8 cellular contexts compared by ENCODE assay signal in the genomic region with DNA sequence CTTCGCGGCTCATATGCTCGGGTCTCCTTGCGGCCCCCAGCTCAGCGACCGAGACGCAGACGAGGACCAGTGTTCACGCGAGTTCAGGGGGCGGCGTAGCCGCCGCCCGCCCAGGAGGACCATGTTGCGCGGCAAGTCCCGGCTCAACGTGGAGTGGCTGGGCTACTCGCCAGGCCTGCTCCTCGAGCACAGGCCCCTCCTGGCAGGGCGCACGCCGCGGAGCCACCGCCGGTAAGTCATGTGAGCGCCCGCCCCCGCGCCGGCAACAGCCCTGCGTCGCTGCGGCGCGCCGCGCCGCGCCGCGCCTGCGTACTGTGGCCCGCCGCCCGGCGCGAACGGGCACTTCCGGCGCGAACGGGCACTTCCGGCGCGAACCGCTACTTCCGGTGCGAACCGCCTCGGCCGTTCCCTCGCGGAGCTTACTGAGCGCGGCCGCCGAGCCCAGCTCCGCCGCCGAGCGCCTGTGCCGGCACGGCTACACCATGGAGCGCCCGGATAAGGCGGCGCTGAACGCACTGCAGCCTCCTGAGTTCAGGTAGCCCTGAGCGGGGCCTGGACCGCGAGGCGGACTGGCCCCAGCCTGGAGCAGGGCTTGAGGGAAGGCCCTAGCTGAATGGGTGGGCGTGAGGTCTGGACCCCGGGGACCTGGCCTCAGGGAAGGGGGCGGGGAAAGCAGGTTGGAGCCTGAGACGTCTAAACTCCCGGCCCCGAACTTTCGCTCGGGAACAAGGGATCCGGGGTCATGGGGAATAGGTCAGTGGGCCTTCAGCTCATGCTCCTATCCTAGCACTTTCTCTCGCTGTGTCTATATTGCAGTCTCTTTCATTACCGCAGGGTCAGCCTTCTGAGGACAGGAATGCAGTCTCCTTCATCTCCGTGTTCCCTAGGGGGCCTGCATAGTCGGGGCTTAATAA. TPM values are rescaled to one million over a fixed set of nuclear protein-coding genes. Genes with fewer than 3 reads are reported as not detected.
DNase-seq lines count a peak whose midpoint lies in the region; ATAC-seq and TF ChIP-seq lines count a peak whose summit lies in the region.

A gene with protein sequence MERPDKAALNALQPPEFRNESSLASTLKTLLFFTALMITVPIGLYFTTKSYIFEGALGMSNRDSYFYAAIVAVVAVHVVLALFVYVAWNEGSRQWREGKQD (plus strand): TSS at position 380 of the 914 bp plus-strand sequence. CDS start 103 bp downstream, at position 483.

- in situ Hi-C loops in mammary epithelial cell (cut with MboI; ENCODE audit: low sequenced_read_pairs in 2 of 2): no loop called here

- H3K9me3 ChIP-seq in mammary epithelial cell (replicated peaks; ENCODE audit: insufficient read depth, low read length): no peaks in the 10 kb centered on the region
- H3K9me3 ChIP-seq in spleen: no peaks in the 10 kb centered on the region

- H2AFZ ChIP-seq in ACC112 (ENCODE audit: low read length, unreplicated experiment): peak within 1 kb of the TSS; percentile 99
- peak within 1 kb of the TSS; percentile 78 for H2AFZ ChIP-seq in mammary epithelial cell (ENCODE audit: low read depth, low read length)

- no peak for TF ChIP-seq CTCF in WI38 (IDR thresholded peaks at IDR 0.05; ENCODE audit: low read depth, low read length)
- TF ChIP-seq CTCF in mammary epithelial cell (conservative IDR thresholded peaks at IDR 0.05 in 1 of 2, IDR thresholded peaks at IDR 0.05 in 1 of 2; ENCODE audit: extremely low read depth in 1 of 2, insufficient read depth in 1 of 2, low read depth in 1 of 2, low read length in 2 of 2): no peak
- TF ChIP-seq CTCF in spleen (IDR thresholded peaks at IDR 0.05 in 8 of 11, conservative IDR thresholded peaks at IDR 0.05 in 3 of 11): no peak

- DNase-seq in NCI-H2171 (lab: John Stamatoyannopoulos, UW): peak; percentile 70
- peak; percentile 71 for DNase-seq in mammary epithelial cell
- peak; percentile 51 for DNase-seq in inferior parietal cortex (ENCODE audit: extremely low spot score)
- DNase-seq in spleen: peak; percentile 95

- CTCF ChIA-PET in mammary epithelial cell (lab: Charles Lee; ENCODE audit: low non-redundant PET): interaction anchor here (0.6 kb wide), 1 partner anchor 57 kb away, joined by 4 read pairs; no protein-coding TSS in a partner anchor

- no peaks in the 10 kb centered on the region for H4K20me1 ChIP-seq in mammary epithelial cell (ENCODE audit: insufficient read depth, low read length)

- WGBS in mammary epithelial cell (ENCODE audit: low coverage, missing lambda C conversion rate): 49% methylated on average over 29 of the region's 97 CpGs
- WGBS in spleen, 5 donors: 0 to 41% (median 1%) methylated on average over 6 to 97 of the region's 97 CpGs

- intact Hi-C loops in mammary epithelial cell (cut with micrococcal nuclease): loop anchor here (1.0 to 5.0 kb wide), 2 partner anchors 10 to 245 kb away; no protein-coding TSS in a partner anchor
- intact Hi-C loops in spleen (cut with DNase I; ENCODE audit: low total_unique reads): no loop called here

- BruUV-seq in mammary epithelial cell (replicated peaks; lab: Mats Ljungman, UMichigan): no TSS peak

- H3K4me3 ChIP-seq in ACC112 (ENCODE audit: low read depth, low read length) (peak within 1 kb of the TSS; percentile 80), WI38 (ENCODE audit: low read depth, low read length) (peak within 1 kb of the TSS; percentile 63), mammary epithelial cell (replicated peaks in 1 of 3; ENCODE audit: insufficient read depth in 1 of 3, low read depth in 2 of 3, low read length in 3 of 3) (peak within 1 kb of the TSS; percentile 69 to 84 (median 77)), spleen (peak within 1 kb of the TSS; percentile 53 to 85 (median 61))

- dilution Hi-C loops in mammary epithelial cell (cut with HindIII; ENCODE audit: low sequenced_read_pairs): no loop called here

- no peaks in the 10 kb centered on the region for H3K27me3 ChIP-seq in ACC112 (ENCODE audit: insufficient read depth, low read length)
- no peaks in the 10 kb centered on the region for H3K27me3 ChIP-seq in mammary epithelial cell (ENCODE audit: insufficient read depth, low read length)
- no peaks in the 10 kb centered on the region for H3K27me3 ChIP-seq in spleen (replicated peaks in 1 of 7)

- H3K79me2 ChIP-seq in ACC112 (ENCODE audit: control insufficient read depth, insufficient read depth, low read length, unreplicated experiment) (peaks cover 49% of the 10 kb centered on the region), mammary epithelial cell (ENCODE audit: insufficient read depth, low read length) (peaks cover 49% of the 10 kb centered on the region)

- ATAC-seq in GM18861 (IDR thresholded peaks at IDR 0.05; ENCODE audit: unreplicated experiment) (peak; percentile 78), HG03095 (IDR thresholded peaks at IDR 0.05; ENCODE audit: unreplicated experiment) (peak; percentile 86)

- TF ChIP-seq POLR2A in spleen (IDR thresholded peaks at IDR 0.05): peak in 2 of 3 donors; percentile 23 to 38

- no peaks in the 10 kb centered on the region for H3K36me3 ChIP-seq in ACC112 (ENCODE audit: insufficient read depth, low read length)
- H3K36me3 ChIP-seq in mammary epithelial cell (ENCODE audit: insufficient read depth, low read length): no peaks in the 10 kb centered on the region
- H3K36me3 ChIP-seq in spleen: no peaks in the 10 kb centered on the region

- H3K9ac ChIP-seq in mammary epithelial cell (ENCODE audit: insufficient read depth, low read length): peak within 1 kb of the TSS; percentile 70

- H3K4me2 ChIP-seq in mammary epithelial cell (ENCODE audit: insufficient read depth, low read depth, low read length): peak within 1 kb of the TSS; percentile 81

- peaks cover 9% of the 10 kb centered on the region for H3K4me1 ChIP-seq in ACC112 (ENCODE audit: control insufficient read depth, insufficient read depth, low read length, unreplicated experiment)
- H3K4me1 ChIP-seq in mammary epithelial cell (ENCODE audit: insufficient read depth, low read length): no peaks in the 10 kb centered on the region
- H3K4me1 ChIP-seq in spleen: peaks cover 3 to 72% (median 31%) of the 10 kb centered on the region in 6 donors

- H3K27ac ChIP-seq in ACC112 (ENCODE audit: low read depth, low read length) (peak within 1 kb of the TSS; percentile 91), mammary epithelial cell (ENCODE audit: insufficient read depth, low read depth, low read length) (peak within 1 kb of the TSS; percentile 75), spleen (peak within 1 kb of the TSS; percentile 90 to 93 (median 92))

RNA-seq across cellular contexts. Expression of the gene that starts here (rescaled TPM):
- total RNA-seq in mammary epithelial cell (10 to 100 TPM; 40.5 to 73.3 TPM), spleen (10 to 100 TPM; 21.0 to 31.3 (median 26.7) TPM)
- polyA plus RNA-seq in mammary epithelial cell (19.6 TPM), spleen (10 to 100 TPM in 2 of 3 donors, 1 to 10 TPM in 1; 9.2 to 11.6 (median 11.3) TPM)
- 31.5 TPM for polyA minus RNA-seq in mammary epithelial cell

Comparison
In these comparisons a context has a peak if more than half of its experiments do, and no peak if none do; other contexts are left out.
1. Peak in every context shown above with its lines: DNase-seq, ATAC-seq, H3K4me3 ChIP-seq and H3K27ac ChIP-seq.